20 cellular contexts compared by ENCODE assay signal in the genomic region with DNA sequence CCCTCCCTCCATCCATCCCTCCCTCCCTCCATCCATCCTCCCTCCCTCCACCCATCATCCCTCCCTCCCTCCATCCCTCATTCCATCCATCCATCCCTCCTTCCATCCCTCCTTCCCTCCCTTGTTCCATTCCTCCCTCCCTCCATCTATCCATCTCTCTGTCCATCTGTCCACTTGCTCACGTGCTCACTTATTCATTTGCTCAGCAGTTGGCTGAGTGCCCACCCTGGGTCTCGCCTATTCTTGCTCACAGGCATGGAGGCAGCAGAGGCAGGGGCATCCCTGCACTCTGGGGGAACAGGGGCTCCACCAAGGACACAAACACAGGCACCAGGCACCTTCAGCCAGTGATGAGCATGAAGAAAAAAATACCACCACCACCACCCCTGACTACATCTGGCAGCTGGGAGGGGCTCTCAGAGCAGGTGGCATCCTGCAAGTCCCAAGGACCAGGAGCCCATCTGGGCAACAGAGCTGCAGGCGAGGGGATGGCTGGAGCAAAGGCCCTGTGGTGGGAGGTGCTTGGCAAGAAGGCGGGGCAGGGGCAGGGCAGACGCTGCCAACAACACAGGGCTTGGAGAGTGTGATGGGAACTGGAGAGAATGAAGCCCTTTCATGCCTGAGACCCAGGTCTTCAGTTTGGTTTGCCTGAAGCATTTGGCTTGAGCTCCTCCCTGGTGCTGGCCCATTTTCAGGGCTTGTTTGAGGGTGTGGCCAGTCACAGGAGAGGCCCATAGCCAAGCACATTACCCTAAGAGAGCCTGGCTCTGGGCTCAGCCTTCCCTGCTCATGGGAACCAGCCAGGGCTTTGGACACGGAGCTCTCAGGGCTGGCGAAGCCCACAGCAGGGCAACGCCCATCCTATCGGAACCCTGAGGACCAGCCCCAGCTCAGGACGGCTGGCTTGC. TPM values are rescaled to one million over a fixed set of nuclear protein-coding genes. Genes with fewer than 3 reads are reported as not detected.
DNase-seq lines count a peak whose midpoint lies in the region; ATAC-seq and TF ChIP-seq lines count a peak whose summit lies in the region.
"Had no signal": no experiment of that assay in that cellular context is flagged by ENCODE, and none has a peak within 500 bp of the region (broad histone marks: within the 10 kb centered on the region; RNA-seq: fewer than 3 reads in every experiment).

No MANE protein-coding gene starts in this region.

- no peak for TF ChIP-seq CTCF in HEK293 (tag by site-specific recombination; IDR thresholded peaks at IDR 0.05)
- TF ChIP-seq CTCF in fibroblast of the aortic adventitia (IDR thresholded peaks at IDR 0.05; ENCODE audit: insufficient read depth, low read length), result no peak
- no peak for TF ChIP-seq CTCF in mucosa of descending colon (IDR thresholded peaks at IDR 0.05)
- TF ChIP-seq CTCF in type B pancreatic cell (conservative IDR thresholded peaks at IDR 0.05), result no peak

- POLR2A ChIA-PET in HEK293 (lab: Yijun Ruan, JAX), result no interaction called here

- ATAC-seq in mucosa of descending colon, result peak; percentile 27
- no peak for ATAC-seq in GM19452 (IDR thresholded peaks at IDR 0.05; ENCODE audit: unreplicated experiment)
- ATAC-seq: natural killer cell treated with Interleukin-12 subunit alpha and Interleukin-12 subunit beta and Interleukin-15 and Interleukin-18, amount 100 ng/mL, for 72 hours; stimulated activated memory B cell treated with anti-CD40 and anti-IgM and Interleukin-4, amounts not matched to agents 10 μg/mL and 1 μg/mL and 100 μg/mL, for 72 hours had no signal

- no peaks in the 10 kb centered on the region for H3K36me3 ChIP-seq in HEK293 (ENCODE audit: control insufficient read depth in 2 of 2, insufficient read depth in 1 of 2, low read length in 2 of 2)
- H3K36me3 ChIP-seq in mucosa of descending colon (ENCODE audit: low read depth), result no peaks in the 10 kb centered on the region
- H3K36me3 ChIP-seq: prostate gland, tibial artery had no signal

- H3K4me1 ChIP-seq in HEK293 (ENCODE audit: control insufficient read depth, insufficient read depth, low read length) (no peaks in the 10 kb centered on the region), mucosa of descending colon (ENCODE audit: low read depth) (peaks cover 5% of the 10 kb centered on the region)
- H3K4me1 ChIP-seq: prostate gland, tibial artery had no signal

- CTCF ChIA-PET in HEK293 (lab: Yijun Ruan, JAX), result interaction anchor here (0.6 kb wide), 1 partner anchor 140 kb away, joined by 3 read pairs; no protein-coding TSS in a partner anchor

- H3K36me3 Mint-ChIP-seq in type B pancreatic cell, result no peaks in the 10 kb centered on the region
- H3K36me3 Mint-ChIP-seq in activated T-cell treated with anti-CD3 and anti-CD28 coated beads, Interleukin-2, amount 50 U/mL, for 24 hours (ENCODE audit: low read depth), result no peaks in the 10 kb centered on the region
- H3K36me3 Mint-ChIP-seq: natural killer cell treated with Interleukin-12 subunit alpha and Interleukin-12 subunit beta and Interleukin-15 and Interleukin-18, amount 100 ng/mL, for 72 hours; stimulated activated memory B cell treated with anti-CD40 and anti-IgM and Interleukin-4, amounts not matched to agents 10 μg/mL and 1 μg/mL and 100 μg/mL, for 72 hours had no signal

- peak; percentile 35 for DNase-seq in NCI-H2196 (lab: John Stamatoyannopoulos, UW; ENCODE audit: unreplicated experiment)
- DNase-seq in fibroblast of the aortic adventitia (ENCODE audit: low read depth), result peak; percentile 66
- peak in 2 of 3 donors; percentile 28 to 47 for DNase-seq in mucosa of descending colon
- DNase-seq in type B pancreatic cell (ENCODE audit: extremely low spot score, unreplicated experiment), result no peak
- DNase-seq in RPMI8226, result no peak
- DNase-seq in activated T-cell treated with anti-CD3 and anti-CD28 coated beads, Interleukin-2, amount 50 U/mL, for 24 hours, result no peak
- DNase-seq: activated CD4-positive, alpha-beta T cell treated with anti-CD3 and anti-CD28 coated beads for 48 hours; activated CD8-positive, alpha-beta memory T cell treated with anti-CD3 and anti-CD28 coated beads, Interleukin-2, amount 50 U/mL, for 48 hours; activated gamma-delta T cell treated with Interleukin-2 at 50 U/mL for 16 hours; H7; Kasumi-1; mesenchymal stem cell; NCI-H1436; tibial artery had no signal

- peaks cover 8% of the 10 kb centered on the region for H3K9me3 Mint-ChIP-seq in type B pancreatic cell
- H3K9me3 Mint-ChIP-seq in activated T-cell treated with anti-CD3 and anti-CD28 coated beads, Interleukin-2, amount 50 U/mL, for 24 hours, result no peaks in the 10 kb centered on the region
- H3K9me3 Mint-ChIP-seq: natural killer cell treated with Interleukin-12 subunit alpha and Interleukin-12 subunit beta and Interleukin-15 and Interleukin-18, amount 100 ng/mL, for 72 hours; stimulated activated memory B cell treated with anti-CD40 and anti-IgM and Interleukin-4, amounts not matched to agents 10 μg/mL and 1 μg/mL and 100 μg/mL, for 72 hours had no signal

- H3K4me3 ChIP-seq in HEK293 (ENCODE audit: low read depth, low read length) (no peak overlapping the region), fibroblast of the aortic adventitia (ENCODE audit: low read depth, low read length) (no peak overlapping the region), mucosa of descending colon (no peak overlapping the region)
- H3K4me3 ChIP-seq: prostate gland, tibial artery had no signal

- intact Hi-C loops in mucosa of descending colon (cut with DNase I, micrococcal nuclease), result no loop called here

- H3K4me1 Mint-ChIP-seq in type B pancreatic cell (ENCODE audit: unreplicated experiment), result peaks cover 5% of the 10 kb centered on the region
- no peaks in the 10 kb centered on the region for H3K4me1 Mint-ChIP-seq in activated T-cell treated with anti-CD3 and anti-CD28 coated beads, Interleukin-2, amount 50 U/mL, for 24 hours (ENCODE audit: low read depth)
- H3K4me1 Mint-ChIP-seq: stimulated activated memory B cell treated with anti-CD40 and anti-IgM and Interleukin-4, amounts not matched to agents 10 μg/mL and 1 μg/mL and 100 μg/mL, for 72 hours had no signal

- no peaks in the 10 kb centered on the region for H3K9me3 ChIP-seq in HEK293 (ENCODE audit: control insufficient read depth, insufficient read depth, low read depth, low read length)
- H3K9me3 ChIP-seq in mucosa of descending colon, result no peaks in the 10 kb centered on the region
- H3K9me3 ChIP-seq: prostate gland had no signal

- H3K4me3 Mint-ChIP-seq in type B pancreatic cell, result no peak overlapping the region
- no peak overlapping the region for H3K4me3 Mint-ChIP-seq in activated T-cell treated with anti-CD3 and anti-CD28 coated beads, Interleukin-2, amount 50 U/mL, for 24 hours
- H3K4me3 Mint-ChIP-seq: natural killer cell treated with Interleukin-12 subunit alpha and Interleukin-12 subunit beta and Interleukin-15 and Interleukin-18, amount 100 ng/mL, for 72 hours; stimulated activated memory B cell treated with anti-CD40 and anti-IgM and Interleukin-4, amounts not matched to agents 10 μg/mL and 1 μg/mL and 100 μg/mL, for 72 hours had no signal

- no peak overlapping the region for H3K27ac Mint-ChIP-seq in type B pancreatic cell
- H3K27ac Mint-ChIP-seq in activated T-cell treated with anti-CD3 and anti-CD28 coated beads, Interleukin-2, amount 50 U/mL, for 24 hours, result no peak overlapping the region
- H3K27ac Mint-ChIP-seq: natural killer cell treated with Interleukin-12 subunit alpha and Interleukin-12 subunit beta and Interleukin-15 and Interleukin-18, amount 100 ng/mL, for 72 hours; stimulated activated memory B cell treated with anti-CD40 and anti-IgM and Interleukin-4, amounts not matched to agents 10 μg/mL and 1 μg/mL and 100 μg/mL, for 72 hours had no signal

- no peak overlapping the region for H3K27ac ChIP-seq in HEK293 (ENCODE audit: extremely low read depth, low read depth, low read length)
- H3K27ac ChIP-seq: prostate gland, tibial artery had no signal

- H3K27me3 Mint-ChIP-seq in type B pancreatic cell, result peaks cover 10% of the 10 kb centered on the region
- peaks cover 14% of the 10 kb centered on the region for H3K27me3 Mint-ChIP-seq in activated T-cell treated with anti-CD3 and anti-CD28 coated beads, Interleukin-2, amount 50 U/mL, for 24 hours

TF ChIP-seq in HEK293, 187 proteins besides CTCF, POLR2A, EP300 and RAD21:
- TF ChIP-seq ZNF433 (tag by site-specific recombination; IDR thresholded peaks at IDR 0.05; ENCODE audit: low read depth), result no peak
- TF ChIP-seq ZNF335 (tag by site-specific recombination; conservative IDR thresholded peaks at IDR 0.05), result 0 out of 2 replicates have a peak, but pooled peaks have one; percentile 41
- peak; percentile 51 for TF ChIP-seq KLF1 (tag by site-specific recombination; IDR thresholded peaks at IDR 0.05)
- no peak for TF ChIP-seq ZNF266 (tag by site-specific recombination; IDR thresholded peaks at IDR 0.05; ENCODE audit: low read depth)
- peak; percentile 87 for TF ChIP-seq ZNF366 (tag by site-specific recombination; conservative IDR thresholded peaks at IDR 0.05)
- TF ChIP-seq SCRT1 (tag by site-specific recombination; IDR thresholded peaks at IDR 0.05; ENCODE audit: borderline replicate concordance), result no peak
- TF ChIP-seq, protein P1, sequence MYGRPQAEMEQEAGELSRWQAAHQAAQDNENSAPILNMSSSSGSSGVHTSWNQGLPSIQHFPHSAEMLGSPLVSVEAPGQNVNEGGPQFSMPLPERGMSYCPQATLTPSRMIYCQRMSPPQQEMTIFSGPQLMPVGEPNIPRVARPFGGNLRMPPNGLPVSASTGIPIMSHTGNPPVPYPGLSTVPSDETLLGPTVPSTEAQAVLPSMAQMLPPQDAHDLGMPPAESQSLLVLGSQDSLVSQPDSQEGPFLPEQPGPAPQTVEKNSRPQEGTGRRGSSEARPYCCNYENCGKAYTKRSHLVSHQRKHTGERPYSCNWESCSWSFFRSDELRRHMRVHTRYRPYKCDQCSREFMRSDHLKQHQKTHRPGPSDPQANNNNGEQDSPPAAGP (tag by site-specific recombination; IDR thresholded peaks at IDR 0.05), result peak; percentile 17; the same call in 1 of the 2 replicates
- peak; percentile 85 for TF ChIP-seq ZNF623 (tag by site-specific recombination; IDR thresholded peaks at IDR 0.05)

RNA-seq across cellular contexts. Expression of gene MRGBP, which starts 40.2 kb away (rescaled TPM):
- 16.8 and 21.7 TPM in 2 replicates for total RNA-seq in fibroblast of the aortic adventitia (ENCODE audit: low replicate concordance)
- 10 to 100 TPM in 1 of 3 donors, 1 to 10 TPM in 2; 7.1 to 11.0 (median 8.3) TPM for total RNA-seq in mucosa of descending colon
- 8.4 and 14.6 TPM in 2 replicates for total RNA-seq in type B pancreatic cell (ENCODE audit: low replicate concordance)

RNA-seq across cellular contexts. Expression of gene NTSR1, which starts 47.4 kb away (rescaled TPM):
- 8.0 TPM in 1 of 2 replicates, not detected in the other for total RNA-seq in fibroblast of the aortic adventitia (ENCODE audit: low replicate concordance)
- total RNA-seq in mucosa of descending colon, result 10 to 100 TPM in 1 of 3 donors, under 1 TPM in 1, not detected in 1; 0.31 to 22.1 TPM
- total RNA-seq in type B pancreatic cell (ENCODE audit: low replicate concordance), result 0.24 TPM in 1 of 2 replicates, not detected in the other
- total RNA-seq: aorta; natural killer cell treated with Interleukin-12 subunit alpha and Interleukin-12 subunit beta and Interleukin-15 and Interleukin-18, amount 100 ng/mL, for 72 hours had no signal

RNA-seq across cellular contexts. Expression of gene OGFR, which starts 48.6 kb away (rescaled TPM):
- 31.0 and 46.4 TPM in 2 replicates for total RNA-seq in fibroblast of the aortic adventitia (ENCODE audit: low replicate concordance)
- total RNA-seq in mucosa of descending colon, result 10 to 100 TPM; 39.3 to 63.1 (median 48.5) TPM
- total RNA-seq in type B pancreatic cell (ENCODE audit: low replicate concordance), result 42.8 and 49.6 TPM in 2 replicates

Comparison
In these comparisons a context has a peak if more than half of its experiments do, and no peak if none do; other contexts are left out.
1. DNase-seq: peak in NCI-H2196 (single experiment), fibroblast of the aortic adventitia (single experiment) and mucosa of descending colon (2 of 3); none in type B pancreatic cell (single experiment), RPMI8226 (single experiment) and activated T-cell treated with anti-CD3 and anti-CD28 coated beads, Interleukin-2, amount 50 U/mL, for 24 hours (single experiment).